ENCODE assay signal across 12 cellular contexts in the genomic region with DNA sequence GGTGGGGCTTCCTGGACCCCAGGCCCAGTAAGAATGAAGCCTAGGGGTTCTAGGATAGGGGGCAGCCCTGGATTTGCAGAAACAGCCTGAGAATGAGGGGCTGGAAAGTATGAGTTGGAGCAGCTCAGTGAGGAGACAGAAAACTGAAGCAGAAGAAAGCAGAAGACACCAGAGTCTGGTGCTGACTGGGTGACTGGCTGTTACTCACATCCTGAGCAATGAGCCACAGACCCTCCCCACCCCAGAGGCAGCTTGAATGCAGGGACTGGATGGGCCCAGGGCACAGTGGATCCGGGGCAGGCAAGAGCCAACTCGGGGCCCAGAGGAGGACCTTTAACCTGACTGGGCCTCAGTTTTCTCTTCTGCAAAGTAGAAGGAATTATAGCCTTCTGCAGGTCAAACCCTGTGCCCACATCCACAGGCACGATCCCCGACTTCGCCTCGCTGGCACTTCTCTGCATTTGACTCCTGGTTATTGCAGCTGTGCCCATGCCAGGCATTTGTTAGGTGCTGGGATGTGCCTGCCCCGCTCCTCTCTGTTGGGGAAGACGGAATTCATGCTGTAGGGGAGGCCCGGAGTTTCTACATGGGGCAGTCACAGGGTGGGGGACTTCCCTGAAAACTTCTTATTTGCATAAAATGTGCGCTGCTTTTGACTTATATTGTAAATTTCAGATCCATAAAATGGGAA. TPM values are rescaled to one million over a fixed set of nuclear protein-coding genes. Genes with fewer than 3 reads are reported as not detected.
DNase-seq lines count a peak whose midpoint lies in the region; ATAC-seq and TF ChIP-seq lines count a peak whose summit lies in the region.
"Had no signal": no experiment of that assay in that cellular context is flagged by ENCODE, and none has a peak within 500 bp of the region (broad histone marks: within the 10 kb centered on the region; RNA-seq: fewer than 3 reads in every experiment).

No MANE protein-coding gene starts in this region.

- no peaks in the 10 kb centered on the region for H3K27me3 Mint-ChIP-seq in MCF 10A (ENCODE audit: insufficient read depth, unreplicated experiment)
- peaks cover 2% of the 10 kb centered on the region for H3K27me3 Mint-ChIP-seq in mesothelial cell of epicardium (ENCODE audit: low read depth)
- H3K27me3 Mint-ChIP-seq in activated CD8-positive, alpha-beta memory T cell treated with anti-CD3 and anti-CD28 coated beads, Interleukin-2, amount 10 ng/mL, durations not matched to agents 7 days and 5 days = peaks cover 6% of the 10 kb centered on the region

- H3K36me3 Mint-ChIP-seq in MCF 10A (ENCODE audit: insufficient read depth, unreplicated experiment) (peaks cover under 1% of the 10 kb centered on the region), mesothelial cell of epicardium (no peaks in the 10 kb centered on the region)
- no peaks in the 10 kb centered on the region for H3K36me3 Mint-ChIP-seq in activated CD8-positive, alpha-beta memory T cell treated with anti-CD3 and anti-CD28 coated beads, Interleukin-2, amount 10 ng/mL, durations not matched to agents 7 days and 5 days
- H3K36me3 Mint-ChIP-seq: naive thymus-derived CD8-positive, alpha-beta T cell had no signal

- no peaks in the 10 kb centered on the region for H3K9me3 Mint-ChIP-seq in MCF 10A (ENCODE audit: unreplicated experiment)
- no peaks in the 10 kb centered on the region for H3K9me3 Mint-ChIP-seq in mesothelial cell of epicardium
- H3K9me3 Mint-ChIP-seq in activated CD8-positive, alpha-beta memory T cell treated with anti-CD3 and anti-CD28 coated beads, Interleukin-2, amount 10 ng/mL, durations not matched to agents 7 days and 5 days (ENCODE audit: low read depth) = no peaks in the 10 kb centered on the region
- H3K9me3 Mint-ChIP-seq: IgD-negative memory B cell; naive thymus-derived CD8-positive, alpha-beta T cell had no signal

- in situ Hi-C loops in brain microvascular endothelial cell (cut with HindIII; ENCODE audit: low pct_ligation_motif_present, low sequenced_read_pairs) = no loop called here

- H3K9me3 ChIP-seq in breast epithelium (no peaks in the 10 kb centered on the region), Peyer's patch (no peaks in the 10 kb centered on the region)
- H3K9me3 ChIP-seq in effector memory CD4-positive, alpha-beta T cell (ENCODE audit: control insufficient read depth, low read length) = no peaks in the 10 kb centered on the region

- ATAC-seq in HG02973 (IDR thresholded peaks at IDR 0.05; ENCODE audit: unreplicated experiment) = peak; percentile 30
- no peak for ATAC-seq in activated CD8-positive, alpha-beta memory T cell treated with anti-CD3 and anti-CD28 coated beads, Interleukin-2, amount 10 ng/mL, durations not matched to agents 7 days and 5 days
- ATAC-seq: naive thymus-derived CD8-positive, alpha-beta T cell had no signal

- POLR2A ChIA-PET in MCF 10A (lab: Yijun Ruan, JAX) = interaction anchor here (1.0 to 1.7 kb wide), 5 partner anchors 8 to 33 kb away, joined by 3 to 6 read pairs (median 3); no protein-coding TSS in a partner anchor

- no peak overlapping the region for H3K4me3 ChIP-seq in breast epithelium
- H3K4me3 ChIP-seq in brain microvascular endothelial cell (ENCODE audit: low read depth, low read length) = no peak overlapping the region
- no peak overlapping the region for H3K4me3 ChIP-seq in Peyer's patch
- no peak overlapping the region for H3K4me3 ChIP-seq in effector memory CD4-positive, alpha-beta T cell (ENCODE audit: insufficient read depth, low read depth, low read length, poor library complexity, severe bottlenecking)

- no peaks in the 10 kb centered on the region for H3K27me3 ChIP-seq in breast epithelium
- no peaks in the 10 kb centered on the region for H3K27me3 ChIP-seq in brain microvascular endothelial cell (replicated peaks)
- no peaks in the 10 kb centered on the region for H3K27me3 ChIP-seq in Peyer's patch
- H3K27me3 ChIP-seq in effector memory CD4-positive, alpha-beta T cell (replicated peaks; ENCODE audit: control insufficient read depth, insufficient read depth, low read length, poor library complexity, severe bottlenecking) = no peaks in the 10 kb centered on the region

- intact Hi-C loops in MCF 10A (cut with micrococcal nuclease) = loop anchor here (5.0 kb wide), 1 partner anchor 35 kb away; no protein-coding TSS in a partner anchor
- intact Hi-C loops in breast epithelium (cut with DNase I; ENCODE audit: low total_unique reads) = no loop called here

- H3K4me3 Mint-ChIP-seq in MCF 10A (ENCODE audit: unreplicated experiment) (no peak overlapping the region), mesothelial cell of epicardium (no peak overlapping the region)
- no peak overlapping the region for H3K4me3 Mint-ChIP-seq in activated CD8-positive, alpha-beta memory T cell treated with anti-CD3 and anti-CD28 coated beads, Interleukin-2, amount 10 ng/mL, durations not matched to agents 7 days and 5 days
- H3K4me3 Mint-ChIP-seq: naive thymus-derived CD8-positive, alpha-beta T cell had no signal

- peak; percentile 27 for DNase-seq in MCF 10A (ENCODE audit: unreplicated experiment)
- DNase-seq in breast epithelium (ENCODE audit: low spot score in 2 of 2) = no peak
- peak; percentile 78 for DNase-seq in brain microvascular endothelial cell
- no peak for DNase-seq in Peyer's patch
- DNase-seq in effector memory CD4-positive, alpha-beta T cell = no peak
- DNase-seq in mesothelial cell of epicardium (ENCODE audit: low spot score in 2 of 2, unreplicated experiment in 2 of 2) = no peak
- DNase-seq in activated CD8-positive, alpha-beta memory T cell treated with anti-CD3 and anti-CD28 coated beads, Interleukin-2, amount 10 ng/mL, durations not matched to agents 7 days and 5 days = no peak
- DNase-seq: glutamatergic neuron; naive thymus-derived CD8-positive, alpha-beta T cell had no signal

- peaks cover 35% of the 10 kb centered on the region for H3K4me1 Mint-ChIP-seq in MCF 10A (ENCODE audit: insufficient read depth, unreplicated experiment)
- H3K4me1 Mint-ChIP-seq in mesothelial cell of epicardium = no peaks in the 10 kb centered on the region
- peaks cover 1% of the 10 kb centered on the region for H3K4me1 Mint-ChIP-seq in activated CD8-positive, alpha-beta memory T cell treated with anti-CD3 and anti-CD28 coated beads, Interleukin-2, amount 10 ng/mL, durations not matched to agents 7 days and 5 days
- H3K4me1 Mint-ChIP-seq: naive thymus-derived CD8-positive, alpha-beta T cell had no signal

- H3K27ac ChIP-seq in breast epithelium = no peak overlapping the region
- peak overlapping the region; percentile 81 for H3K27ac ChIP-seq in brain microvascular endothelial cell
- no peak overlapping the region for H3K27ac ChIP-seq in Peyer's patch
- H3K27ac ChIP-seq in effector memory CD4-positive, alpha-beta T cell (ENCODE audit: insufficient read depth, low read length, poor library complexity, severe bottlenecking) = no peak overlapping the region
- H3K27ac ChIP-seq: C4-2B had no signal

- peak overlapping the region; percentile 46 for H3K27ac Mint-ChIP-seq in MCF 10A (ENCODE audit: low read depth, unreplicated experiment)
- no peak overlapping the region for H3K27ac Mint-ChIP-seq in mesothelial cell of epicardium
- no peak overlapping the region for H3K27ac Mint-ChIP-seq in activated CD8-positive, alpha-beta memory T cell treated with anti-CD3 and anti-CD28 coated beads, Interleukin-2, amount 10 ng/mL, durations not matched to agents 7 days and 5 days

- no peak for TF ChIP-seq POLR2A in breast epithelium (IDR thresholded peaks at IDR 0.05)
- no peak for TF ChIP-seq POLR2A in Peyer's patch (IDR thresholded peaks at IDR 0.05)

- CTCF ChIA-PET in MCF 10A (lab: Yijun Ruan, JAX) = interaction anchor here (0.6 to 1.5 kb wide), 4 partner anchors 21 to 872 kb away, joined by 3 to 5 read pairs (median 4); no protein-coding TSS in a partner anchor
- CTCF ChIA-PET in activated CD8-positive, alpha-beta memory T cell treated with anti-CD3 and anti-CD28 coated beads, Interleukin-2, amount 10 ng/mL, durations not matched to agents 7 days and 5 days (lab: Charles Lee) = no interaction called here

- H3K36me3 ChIP-seq in breast epithelium (no peaks in the 10 kb centered on the region), brain microvascular endothelial cell (replicated peaks) (no peaks in the 10 kb centered on the region), Peyer's patch (no peaks in the 10 kb centered on the region)
- H3K36me3 ChIP-seq in effector memory CD4-positive, alpha-beta T cell (ENCODE audit: control insufficient read depth, insufficient read depth, low read length) = no peaks in the 10 kb centered on the region

- TF ChIP-seq CTCF in MCF 10A (IDR thresholded peaks at IDR 0.05; ENCODE audit: unreplicated experiment) (no peak), breast epithelium (IDR thresholded peaks at IDR 0.05) (no peak), brain microvascular endothelial cell (IDR thresholded peaks at IDR 0.05; ENCODE audit: low read depth, low read length, missing control alignments) (no peak), Peyer's patch (IDR thresholded peaks at IDR 0.05) (no peak), mesothelial cell of epicardium (IDR thresholded peaks at IDR 0.05; ENCODE audit: unreplicated experiment) (no peak)

- no TSS peak for BruUV-seq in MCF 10A (replicated peaks; lab: Mats Ljungman, UMichigan)

- H3K4me1 ChIP-seq in breast epithelium = no peaks in the 10 kb centered on the region
- no peaks in the 10 kb centered on the region for H3K4me1 ChIP-seq in Peyer's patch
- H3K4me1 ChIP-seq in effector memory CD4-positive, alpha-beta T cell (ENCODE audit: control insufficient read depth, insufficient read depth, low read length, poor library complexity, severe bottlenecking) = no peaks in the 10 kb centered on the region

RNA-seq across cellular contexts. Expression of a gene that starts 8.5 kb away (rescaled TPM):
- total RNA-seq in MCF 10A (2022) = 23.8 and 25.0 TPM in 2 replicates
- 10 to 100 TPM; 11.2 to 52.2 (median 49.8) TPM for total RNA-seq in breast epithelium
- 10 to 100 TPM; 13.2 to 31.2 (median 20.5) TPM for total RNA-seq in Peyer's patch
- total RNA-seq in mesothelial cell of epicardium = 0.89 to 0.94 TPM (median 0.93 TPM) in 3 replicates
- total RNA-seq in activated CD8-positive, alpha-beta memory T cell treated with anti-CD3 and anti-CD28 coated beads, Interleukin-2, amount 10 ng/mL, durations not matched to agents 7 days and 5 days = under 1 TPM; 0.15 to 0.68 TPM
- total RNA-seq: naive thymus-derived CD8-positive, alpha-beta T cell had no signal

Comparison
In these comparisons a context has a peak if more than half of its experiments do, and no peak if none do; other contexts are left out.
1. DNase-seq: peak in MCF 10A (single experiment) and brain microvascular endothelial cell (single experiment); none in breast epithelium (0 of 2), Peyer's patch (0 of 3), effector memory CD4-positive, alpha-beta T cell (0 of 3), mesothelial cell of epicardium (0 of 2) and activated CD8-positive, alpha-beta memory T cell treated with anti-CD3 and anti-CD28 coated beads, Interleukin-2, amount 10 ng/mL, durations not matched to agents 7 days and 5 days (single experiment).